ENCODE assay signal across 23 cellular contexts in the genomic region with DNA sequence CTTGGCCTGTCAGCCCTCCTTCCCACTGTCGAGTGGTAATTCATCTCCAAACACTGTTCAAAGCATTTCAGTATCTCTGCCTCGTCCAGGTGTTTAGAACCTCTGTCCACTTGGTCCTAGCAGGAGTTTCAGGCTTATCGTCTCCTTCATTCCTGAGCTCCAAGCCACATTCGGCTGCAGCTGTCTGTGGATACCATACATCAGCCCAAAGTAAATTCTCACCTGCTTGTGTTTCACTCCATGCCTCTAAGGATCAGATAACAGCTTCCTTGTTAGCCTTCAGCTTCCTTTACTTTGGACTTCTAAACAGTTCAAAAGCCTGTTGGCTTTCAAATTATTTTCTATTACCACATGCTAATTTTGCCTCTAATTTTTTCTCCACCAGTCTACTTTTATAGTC.
A peak's percentile ranks its signal among the peaks of the same experiment; 100 is the strongest.
DNase-seq lines count a peak whose midpoint lies in the region; ATAC-seq lines count a peak whose summit lies in the region.
"Had no signal": no experiment of that assay in that cellular context is flagged by ENCODE, and none has a peak within 500 bp of the region (broad histone marks: within the 10 kb centered on the region; RNA-seq: fewer than 3 reads in every experiment).

No MANE protein-coding gene starts in this region.

- peaks cover 0 to 2% of the 10 kb centered on the region in 2 experiments for H3K36me3 ChIP-seq in trophoblast cell (ENCODE audit: control insufficient read depth in 1 of 2, insufficient read depth in 2 of 2, low read length in 2 of 2)
- H3K36me3 ChIP-seq: Peyer's patch had no signal

- H2BK5ac ChIP-seq in trophoblast cell (ENCODE audit: low read depth, low read length, poor library complexity): no peak overlapping the region

- WGBS in trophoblast cell (ENCODE audit: extremely low coverage, insufficient coverage, insufficient read length): no CpG with 5 or more reads among the region's 4 CpGs

- no peak overlapping the region for H2AK5ac ChIP-seq in trophoblast cell (ENCODE audit: low read length)

- DNase-seq in G401 (ENCODE audit: low spot score) (peak; percentile 24), NCI-H2107 (lab: John Stamatoyannopoulos, UW) (peak; percentile 20), left kidney (ENCODE audit: low read depth, low spot score) (peak; percentile 51), trophoblast cell (peak; percentile 23 to 56), amygdala (lab: John Stamatoyannopoulos, UW) (no peak)
- DNase-seq in effector CD8-positive, alpha-beta T cell (lab: John Stamatoyannopoulos, UW): no peak
- DNase-seq: Calu3; CD8-positive, alpha-beta memory T cell; DMS153; GDM1; GOT3; HCEC 1CT; KG1; NCI-H1105; NCI-H146; NCI-H2081; NCI-H2227 treated with DMSO at 0.1 percent for 48 hours; NCI-H524 treated with DMSO at 0.1 percent for 48 hours; NCI-H82; Peyer's patch had no signal

- peaks cover 0 to 2% of the 10 kb centered on the region in 2 experiments for H3K4me1 ChIP-seq in trophoblast cell (ENCODE audit: control insufficient read depth in 1 of 2, insufficient read depth in 2 of 2, low read length in 2 of 2)
- H3K4me1 ChIP-seq: Peyer's patch had no signal

- H3K79me2 ChIP-seq in trophoblast cell (ENCODE audit: control insufficient read depth, insufficient read depth, low read length, poor library complexity): no peaks in the 10 kb centered on the region

- no peak overlapping the region for H3K4me3 ChIP-seq in trophoblast cell (ENCODE audit: low read depth, low read length)
- H3K4me3 ChIP-seq: Peyer's patch had no signal

- H3K4me2 ChIP-seq in trophoblast cell (ENCODE audit: low read length): no peak overlapping the region

- no peaks in the 10 kb centered on the region for H3K9me3 ChIP-seq in trophoblast cell (ENCODE audit: insufficient read depth, low read depth, low read length)
- H3K9me3 ChIP-seq: Peyer's patch had no signal

- ATAC-seq in GM21515 (IDR thresholded peaks at IDR 0.05; ENCODE audit: unreplicated experiment): no peak

- H3K23ac ChIP-seq in trophoblast cell (ENCODE audit: low read length): no peak overlapping the region

- no peak overlapping the region for H2AFZ ChIP-seq in trophoblast cell (ENCODE audit: insufficient read depth, low read length, poor library complexity)

- no peaks in the 10 kb centered on the region for H3K27me3 ChIP-seq in trophoblast cell (ENCODE audit: insufficient read depth, low read length)
- H3K27me3 ChIP-seq: Peyer's patch had no signal

- no peak overlapping the region for H2BK12ac ChIP-seq in trophoblast cell (ENCODE audit: low read length)

- H3K9ac ChIP-seq in trophoblast cell (ENCODE audit: low read length): no peak overlapping the region

- H3K27ac ChIP-seq in trophoblast cell (ENCODE audit: low read depth, low read length): no peak overlapping the region
- H3K27ac ChIP-seq: C4-2B, HL-60, Peyer's patch had no signal

- no peak overlapping the region for H3K18ac ChIP-seq in trophoblast cell (ENCODE audit: low read length)

- H4K8ac ChIP-seq in trophoblast cell (ENCODE audit: low read depth, low read length): no peak overlapping the region

- in situ Hi-C loops in G401 (cut with HindIII; ENCODE audit: low sequenced_read_pairs): no loop called here

- H3K4ac ChIP-seq in trophoblast cell (ENCODE audit: low read depth, low read length): no peak overlapping the region

- H2BK120ac ChIP-seq in trophoblast cell (ENCODE audit: insufficient read depth, low read length, poor library complexity): no peak overlapping the region

- no peaks in the 10 kb centered on the region for H3K79me1 ChIP-seq in trophoblast cell (ENCODE audit: low read length)

- H4K12ac ChIP-seq in trophoblast cell (ENCODE audit: low read depth, low read length): no peak overlapping the region

- no peak overlapping the region for H4K91ac ChIP-seq in trophoblast cell (ENCODE audit: low read depth, low read length)

- H3K14ac ChIP-seq in trophoblast cell (ENCODE audit: low read length): no peak overlapping the region

Comparison
In these comparisons a context has a peak if more than half of its experiments do, and no peak if none do; other contexts are left out.
1. DNase-seq: peak in G401 (single experiment), NCI-H2107 (single experiment), left kidney (single experiment) and trophoblast cell (2 of 2); none in amygdala (0 of 56) and effector CD8-positive, alpha-beta T cell (single experiment).